8 cellular contexts compared by ENCODE assay signal in the genomic region with DNA sequence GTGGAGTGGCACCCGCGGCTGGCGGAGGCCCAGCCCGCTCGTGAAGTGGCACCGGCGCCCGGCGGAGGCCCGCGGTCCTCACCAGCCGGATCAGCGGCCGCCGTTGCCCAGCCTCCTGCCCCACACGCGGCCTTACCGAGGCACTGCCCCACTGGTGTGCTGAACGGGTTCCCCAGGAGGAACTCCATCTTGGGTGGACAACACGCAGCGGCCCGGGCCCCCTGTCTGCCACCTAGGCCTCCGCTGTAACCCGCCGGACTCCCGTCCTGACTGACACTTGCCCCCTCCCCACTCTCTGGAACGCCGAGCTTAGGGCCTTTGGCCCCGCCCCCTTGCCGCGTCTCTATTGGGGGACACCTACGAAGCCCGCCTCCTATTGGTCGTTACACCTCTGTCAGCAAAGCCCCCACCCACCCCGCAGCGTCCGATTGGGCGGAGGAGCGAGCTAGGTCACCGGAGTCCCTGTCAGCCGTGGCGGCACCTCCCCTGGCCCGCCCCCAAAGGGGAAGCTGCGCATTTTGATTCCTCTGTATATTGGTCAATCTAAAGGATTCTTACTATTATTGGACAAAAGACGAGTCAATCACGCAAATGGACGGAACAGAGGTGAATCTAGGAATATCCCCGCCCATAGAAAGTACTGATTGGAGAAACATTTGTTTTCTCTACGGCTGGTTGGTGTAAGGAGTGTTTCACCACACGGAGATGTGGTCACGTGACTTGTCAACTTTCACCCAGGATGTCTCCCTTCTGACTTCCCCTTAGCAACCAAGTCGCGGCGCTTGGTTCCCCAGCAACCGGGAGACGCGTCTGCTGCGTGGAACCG. TPM values are rescaled to one million over a fixed set of nuclear protein-coding genes. Genes with fewer than 3 reads are reported as not detected.
DNase-seq lines count a peak whose midpoint lies in the region; ATAC-seq and TF ChIP-seq lines count a peak whose summit lies in the region.

TSS of gene DRC3 (plus strand) at position 737 of the 826 bp plus-strand sequence. CDS start 4,737 bp downstream, outside the sequence.
TSS of gene TOM1L2 (minus strand) at position 275 of the 826 bp plus-strand sequence. CDS start at position 188, 87 bp downstream.

- H3K27ac Mint-ChIP-seq in activated CD4-positive, alpha-beta T cell treated with anti-CD3 and anti-CD28 coated beads, Interleukin-2, amount 10 ng/mL, durations not matched to agents 24 days and 14 days = peak within 1 kb of the TSS; percentile 92

- peaks cover 22% of the 10 kb centered on the region for H3K4me1 Mint-ChIP-seq in activated CD4-positive, alpha-beta T cell treated with anti-CD3 and anti-CD28 coated beads, Interleukin-2, amount 10 ng/mL, durations not matched to agents 24 days and 14 days

- no peaks in the 10 kb centered on the region for H3K9me3 ChIP-seq in BLaER1 treated with 17β-estradiol and CSF1 and Interleukin-3, amounts not matched to agents 10 nM and 100 nM (replicated peaks in 1 of 11)

- no peaks in the 10 kb centered on the region for H3K27me3 ChIP-seq in BLaER1 treated with 17β-estradiol and CSF1 and Interleukin-3, amounts not matched to agents 10 nM and 100 nM
- H3K27me3 ChIP-seq in layer of hippocampus (ENCODE audit: control insufficient read depth, insufficient read depth, low read length) = no peaks in the 10 kb centered on the region

- no peaks in the 10 kb centered on the region for H3K9me3 Mint-ChIP-seq in activated CD4-positive, alpha-beta T cell treated with anti-CD3 and anti-CD28 coated beads, Interleukin-2, amount 10 ng/mL, durations not matched to agents 24 days and 14 days

- H3K36me3 Mint-ChIP-seq in activated CD4-positive, alpha-beta T cell treated with anti-CD3 and anti-CD28 coated beads, Interleukin-2, amount 10 ng/mL, durations not matched to agents 24 days and 14 days (ENCODE audit: low read depth) = no peaks in the 10 kb centered on the region

- peak within 1 kb of the TSS; percentile 94 for H3K4me3 Mint-ChIP-seq in activated CD4-positive, alpha-beta T cell treated with anti-CD3 and anti-CD28 coated beads, Interleukin-2, amount 10 ng/mL, durations not matched to agents 24 days and 14 days

- no peaks in the 10 kb centered on the region for H3K36me3 ChIP-seq in BLaER1 treated with 17β-estradiol and CSF1 and Interleukin-3, amounts not matched to agents 10 nM and 100 nM

- TF ChIP-seq CTCF in coronary artery (IDR thresholded peaks at IDR 0.05) = no peak

- no peaks in the 10 kb centered on the region for H3K27me3 Mint-ChIP-seq in activated CD4-positive, alpha-beta T cell treated with anti-CD3 and anti-CD28 coated beads, Interleukin-2, amount 10 ng/mL, durations not matched to agents 24 days and 14 days

- DNase-seq in NCI-H526 (lab: John Stamatoyannopoulos, UW) (peak; percentile 99), coronary artery (ENCODE audit: low spot score) (peak; percentile 100)
- DNase-seq in activated CD4-positive, alpha-beta T cell treated with anti-CD3 and anti-CD28 coated beads, Interleukin-2, amount 10 ng/mL, durations not matched to agents 24 days and 14 days = peak; percentile 100
- peak; percentile 97 to 100 (median 100) for DNase-seq in stimulated activated CD4-positive, alpha-beta T cell treated with anti-CD3 and anti-CD28 coated beads, Interleukin-1b, Interleukin-23, amount 100 ng/mL, for 24 hours (ENCODE audit: low read depth in 4 of 4, low spot score in 1 of 4)

- peaks cover 13 to 28% (median 20%) of the 10 kb centered on the region in 10 experiments for H3K4me1 ChIP-seq in BLaER1 treated with 17β-estradiol and CSF1 and Interleukin-3, amounts not matched to agents 10 nM and 100 nM

- H4K20me1 ChIP-seq in BLaER1 treated with 17β-estradiol and CSF1 and Interleukin-3, amounts not matched to agents 10 nM and 100 nM = peaks cover 3 to 24% (median 17%) of the 10 kb centered on the region in 11 experiments; a peak in 15 of 22 replicates

- H3K4me2 ChIP-seq in BLaER1 treated with 17β-estradiol and CSF1 and Interleukin-3, amounts not matched to agents 10 nM and 100 nM = peak within 1 kb of the TSS; percentile 93 to 100 (median 99)

- H3K27ac ChIP-seq in BLaER1 treated with 17β-estradiol and CSF1 and Interleukin-3, amounts not matched to agents 10 nM and 100 nM = peak within 1 kb of the TSS; percentile 61 to 85 (median 72)
- H3K27ac ChIP-seq in coronary artery (peak within 1 kb of the TSS; percentile 83 to 99), layer of hippocampus (ENCODE audit: low read depth, low read length) (peak within 1 kb of the TSS; percentile 69)

- H3K4me3 ChIP-seq in BLaER1 treated with 17β-estradiol and CSF1 and Interleukin-3, amounts not matched to agents 10 nM and 100 nM = peak within 1 kb of the TSS; percentile 75 to 95 (median 84)
- H3K4me3 ChIP-seq in coronary artery = peak within 1 kb of the TSS; percentile 95

- ATAC-seq in GM19328 (IDR thresholded peaks at IDR 0.05; ENCODE audit: unreplicated experiment) (peak; percentile 91), HG03469 (IDR thresholded peaks at IDR 0.05; ENCODE audit: unreplicated experiment) (peak; percentile 79)

- intact Hi-C loops in activated CD4-positive, alpha-beta T cell treated with anti-CD3 and anti-CD28 coated beads, Interleukin-2, amount 10 ng/mL, durations not matched to agents 24 days and 14 days (cut with micrococcal nuclease) = loop anchor here (1.0 to 5.0 kb wide), 5 partner anchors 14 to 381 kb away; partner anchors contain the start of genes ALKBH5, ATPAF2, GID4 and PEMT

- H3K9ac ChIP-seq in BLaER1 treated with 17β-estradiol and CSF1 and Interleukin-3, amounts not matched to agents 10 nM and 100 nM = peak within 1 kb of the TSS; percentile 79 to 89 (median 83)

RNA-seq across cellular contexts. Expression of gene DRC3, which starts in this region (rescaled TPM):
- 0.42 TPM in 1 of 2 replicates, not detected in the other for total RNA-seq in activated CD4-positive, alpha-beta T cell treated with anti-CD3 and anti-CD28 coated beads, Interleukin-2, amount 10 ng/mL, durations not matched to agents 24 days and 14 days

RNA-seq across cellular contexts. Expression of gene TOM1L2, which starts in this region (rescaled TPM):
- 8.8 and 10.0 TPM in 2 replicates for total RNA-seq in activated CD4-positive, alpha-beta T cell treated with anti-CD3 and anti-CD28 coated beads, Interleukin-2, amount 10 ng/mL, durations not matched to agents 24 days and 14 days

Comparison
In these comparisons a context has a peak if more than half of its experiments do, and no peak if none do; other contexts are left out.
1. Peak in every context shown above with its lines: DNase-seq, ATAC-seq, H3K4me3 ChIP-seq and H3K27ac ChIP-seq.